Comparison of ENCODE assay signal across 9 cellular contexts in genomic region chr16:31143036-31143888, GRCh38. TPM values are rescaled to one million over a fixed set of nuclear protein-coding genes. Genes with fewer than 3 reads are reported as not detected.
DNase-seq lines count a peak whose midpoint lies in the region; ATAC-seq and TF ChIP-seq lines count a peak whose summit lies in the region.
"Had no signal": no experiment of that assay in that cellular context is flagged by ENCODE, and none has a peak within 500 bp of the region (broad histone marks: within the 10 kb centered on the region; RNA-seq: fewer than 3 reads in every experiment).

No MANE protein-coding gene starts in this region.

- H3K4me1 Mint-ChIP-seq in activated T-cell treated with anti-CD3 and anti-CD28 coated beads, Interleukin-2, amount 50 U/mL, for 24 hours (ENCODE audit: low read depth): peaks cover 14% of the 10 kb centered on the region

- WGBS in lung, 2 donors: 73 to 86% methylated on average over 19 to 25 of the region's 25 CpGs
- WGBS in thymus: 91% methylated on average over 25 of the region's 25 CpGs

- H3K9me3 ChIP-seq in adipocyte (ENCODE audit: control insufficient read depth, low read length) (no peaks in the 10 kb centered on the region), lung (ENCODE audit: control insufficient read depth in 2 of 2, insufficient read depth in 1 of 2, low read length in 1 of 2) (no peaks in the 10 kb centered on the region), thymus (ENCODE audit: control insufficient read depth) (peaks cover 1% of the 10 kb centered on the region)

- H3K4me3 Mint-ChIP-seq in activated T-cell treated with anti-CD3 and anti-CD28 coated beads, Interleukin-2, amount 50 U/mL, for 24 hours: peak overlapping the region; percentile 23

- ATAC-seq in lung (ENCODE audit: insufficient read depth, low FRiP score) (no peak), GM18873 (IDR thresholded peaks at IDR 0.05; ENCODE audit: low FRiP score, unreplicated experiment) (no peak)

- H3K9me3 Mint-ChIP-seq in activated T-cell treated with anti-CD3 and anti-CD28 coated beads, Interleukin-2, amount 50 U/mL, for 24 hours: no peaks in the 10 kb centered on the region

- H3K27me3 ChIP-seq in adipocyte (replicated peaks; ENCODE audit: control insufficient read depth, insufficient read depth, low read length) (peaks cover 23% of the 10 kb centered on the region), lung (ENCODE audit: control insufficient read depth, insufficient read depth) (no peaks in the 10 kb centered on the region), thymus (ENCODE audit: control insufficient read depth, insufficient read depth) (no peaks in the 10 kb centered on the region)

- no peak for DNase-seq in activated T-cell treated with anti-CD3 and anti-CD28 coated beads, Interleukin-2, amount 50 U/mL, for 24 hours
- no peak for DNase-seq in activated T-cell treated with anti-CD3 and anti-CD28 coated beads for 4 hours
- no peak for DNase-seq in adipocyte (ENCODE audit: low read depth)
- DNase-seq in lung (ENCODE audit: low spot score): no peak
- no peak for DNase-seq in NCI-H446 (lab: John Stamatoyannopoulos, UW)
- DNase-seq in GDM1 (lab: John Stamatoyannopoulos, UW): no peak

- no peaks in the 10 kb centered on the region for H3K27me3 Mint-ChIP-seq in activated T-cell treated with anti-CD3 and anti-CD28 coated beads, Interleukin-2, amount 50 U/mL, for 24 hours

- no peak for TF ChIP-seq CTCF in lung (IDR thresholded peaks at IDR 0.05; ENCODE audit: control extremely low read depth, extremely low read depth)

- H3K36me3 ChIP-seq in adipocyte (ENCODE audit: control insufficient read depth, insufficient read depth, low read length, severe bottlenecking) (no peaks in the 10 kb centered on the region), lung (ENCODE audit: control insufficient read depth in 2 of 2, insufficient read depth in 2 of 2, low read length in 2 of 2) (no peaks in the 10 kb centered on the region), thymus (ENCODE audit: control insufficient read depth, insufficient read depth) (no peaks in the 10 kb centered on the region)

- peak overlapping the region; percentile 78 for H3K4me3 ChIP-seq in adipocyte (ENCODE audit: low read length)
- H3K4me3 ChIP-seq in lung: peak overlapping the region; percentile 18
- H3K4me3 ChIP-seq in thymus (ENCODE audit: low read length): peak overlapping the region; percentile 64

- H3K27ac ChIP-seq in lung (ENCODE audit: low read depth in 1 of 2, low read length in 1 of 2) (no peak overlapping the region), thymus (ENCODE audit: low read depth) (no peak overlapping the region)

- peak overlapping the region; percentile 81 for H3K9ac ChIP-seq in adipocyte (ENCODE audit: low read length)

- peak overlapping the region; percentile 59 for H3K27ac Mint-ChIP-seq in activated T-cell treated with anti-CD3 and anti-CD28 coated beads, Interleukin-2, amount 50 U/mL, for 24 hours

- no peaks in the 10 kb centered on the region for H3K36me3 Mint-ChIP-seq in activated T-cell treated with anti-CD3 and anti-CD28 coated beads, Interleukin-2, amount 50 U/mL, for 24 hours (ENCODE audit: low read depth)

- H3K4me1 ChIP-seq in adipocyte (ENCODE audit: control insufficient read depth, insufficient read depth, low read length): peaks cover 22% of the 10 kb centered on the region
- peaks cover 7 to 20% of the 10 kb centered on the region in 2 donors for H3K4me1 ChIP-seq in lung (ENCODE audit: control insufficient read depth in 2 of 2, insufficient read depth in 2 of 2, low read length in 2 of 2)
- H3K4me1 ChIP-seq in thymus (ENCODE audit: control insufficient read depth, insufficient read depth, low read length): peaks cover 10% of the 10 kb centered on the region

RNA-seq across cellular contexts. Expression of gene PRSS36, which starts 6.6 kb away (rescaled TPM):
- total RNA-seq in lung: 1 to 10 TPM in 1 of 2 donors, under 1 TPM in 1; 0.43 to 4.2 TPM
- 1 to 10 TPM; 2.6 to 3.6 TPM for polyA plus RNA-seq in lung
- polyA plus RNA-seq in thymus: 4.3 TPM
- total RNA-seq: NCI-H460 had no signal

RNA-seq across cellular contexts. Expression of gene PRSS8, which starts 7.7 kb away (rescaled TPM):
- 100 to 1,000 TPM in 1 of 2 donors, 10 to 100 TPM in 1; 84.4 to 127 TPM for total RNA-seq in lung
- 10 to 100 TPM; 83.2 to 95.3 TPM for polyA plus RNA-seq in lung
- polyA plus RNA-seq in thymus: 18.2 TPM
- total RNA-seq: NCI-H460 had no signal

RNA-seq across cellular contexts. Expression of gene KAT8, which starts 25.8 kb away (rescaled TPM):
- 10 to 100 TPM; 53.0 to 68.2 TPM for total RNA-seq in lung
- 10 to 100 TPM; 53.5 to 73.2 TPM for polyA plus RNA-seq in lung
- 72.9 TPM for polyA plus RNA-seq in thymus

RNA-seq across cellular contexts. Expression of gene BCKDK, which starts 35.1 kb away (rescaled TPM):
- total RNA-seq in lung: 10 to 100 TPM; 20.3 to 47.6 TPM
- 10 to 100 TPM; 16.2 to 61.8 TPM for polyA plus RNA-seq in lung
- 16.7 TPM for polyA plus RNA-seq in thymus

RNA-seq across cellular contexts. Expression of gene FUS, which starts 36.7 kb away (rescaled TPM):
- 100 to 1,000 TPM; 110 to 272 TPM for total RNA-seq in lung
- 100 to 1,000 TPM; 237 to 248 TPM for polyA plus RNA-seq in lung
- 478 TPM for polyA plus RNA-seq in thymus

Comparison
In these comparisons a context has a peak if more than half of its experiments do, and no peak if none do; other contexts are left out.
1. H3K4me3 ChIP-seq: peak in every context shown above with its lines; median percentile 78 in adipocyte; 64 in thymus; 18 in lung.